Comparison of ENCODE assay signal across 8 cellular contexts in the genomic region with DNA sequence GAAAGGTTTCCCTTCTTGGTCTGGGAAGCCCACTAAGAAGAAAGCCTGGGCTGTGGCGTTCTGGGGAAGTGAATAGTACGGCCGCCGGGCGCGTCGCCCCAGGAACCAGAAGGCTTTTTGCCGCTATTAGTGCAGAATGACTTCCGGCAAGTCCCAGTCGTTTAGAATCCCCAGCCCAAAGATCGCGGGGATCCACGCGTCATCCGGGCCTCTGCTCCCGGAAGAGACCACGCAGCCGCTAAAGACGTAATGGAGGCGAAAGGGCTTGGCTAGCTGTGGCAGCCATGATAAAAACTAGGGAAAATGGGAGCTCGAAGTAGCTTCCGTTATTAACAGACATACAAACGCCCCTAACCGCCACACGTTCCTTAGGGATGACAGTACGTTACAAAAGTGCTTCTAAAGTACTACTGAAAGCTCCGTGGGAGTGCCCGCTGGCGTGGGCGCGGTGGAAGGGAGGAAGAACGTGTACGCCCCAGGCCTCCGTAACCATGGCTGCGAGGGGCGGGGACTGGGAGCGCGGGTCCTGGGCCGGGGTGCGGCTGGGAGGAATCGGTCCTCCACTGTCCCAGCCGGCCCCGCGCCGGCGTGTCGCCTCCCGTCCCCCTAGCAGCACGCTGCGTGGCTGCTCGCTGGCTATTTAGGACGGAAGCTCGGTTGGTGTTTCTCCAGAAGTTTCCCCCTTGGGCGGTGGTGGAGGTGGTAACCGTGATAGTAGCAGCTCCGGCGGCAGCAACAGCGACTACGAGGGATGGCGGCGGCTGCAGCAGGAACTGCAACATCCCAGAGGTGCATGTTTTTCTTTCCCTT. TPM values are rescaled to one million over a fixed set of nuclear protein-coding genes. Genes with fewer than 3 reads are reported as not detected.
DNase-seq lines count a peak whose midpoint lies in the region; ATAC-seq and TF ChIP-seq lines count a peak whose summit lies in the region.

A gene (plus strand): TSS at position 667 of the 810 bp plus-strand sequence. CDS start 85 bp downstream, at position 752.

- TF ChIP-seq CTCF in GM10248 (IDR thresholded peaks at IDR 0.05; ENCODE audit: control extremely low read depth, extremely low read depth, low read depth, missing control alignments), result peak; percentile 47
- TF ChIP-seq CTCF in NB4 (IDR thresholded peaks at IDR 0.05; ENCODE audit: low read depth, low read length), result peak; percentile 55

- H3K9ac ChIP-seq in SK-N-MC (ENCODE audit: insufficient read length), result peak within 1 kb of the TSS; percentile 99

- peak within 1 kb of the TSS; percentile 99 for H3K27ac ChIP-seq in SK-N-MC
- peak within 1 kb of the TSS; percentile 96 for H3K27ac ChIP-seq in temporal lobe (ENCODE audit: low read depth, low read length)

- CTCF ChIA-PET in GM10248 (lab: Yijun Ruan, JAX), result interaction anchor here (0.9 to 6.3 kb wide), 19 partner anchors 8 to 316 kb away, joined by 3 to 55 read pairs (median 5); a partner anchor contains a TSS
- CTCF ChIA-PET in activated naive CD4-positive, alpha-beta T cell treated with anti-CD3 and anti-CD28 coated beads, Interleukin-2, amount 10 ng/mL, durations not matched to agents 7 days and 5 days (lab: Charles Lee), result interaction anchor here (0.8 to 3.2 kb wide), 8 partner anchors 8 to 199 kb away, joined by 3 to 34 read pairs (median 4); no protein-coding TSS in a partner anchor

- H3K9me3 Mint-ChIP-seq in activated naive CD4-positive, alpha-beta T cell treated with anti-CD3 and anti-CD28 coated beads, Interleukin-2, amount 10 ng/mL, durations not matched to agents 7 days and 5 days, result no peaks in the 10 kb centered on the region

- no peak within 1 kb of the TSS for H3K27ac Mint-ChIP-seq in activated naive CD4-positive, alpha-beta T cell treated with anti-CD3 and anti-CD28 coated beads, Interleukin-2, amount 10 ng/mL, durations not matched to agents 7 days and 5 days

- TF ChIP-seq POLR2A in NB4 (IDR thresholded peaks at IDR 0.05; ENCODE audit: extremely low read depth, insufficient read length), result peak; percentile 86

- no peaks in the 10 kb centered on the region for H3K9me3 ChIP-seq in SK-N-MC (ENCODE audit: low read depth, low read length)

- H3K4me1 Mint-ChIP-seq in activated naive CD4-positive, alpha-beta T cell treated with anti-CD3 and anti-CD28 coated beads, Interleukin-2, amount 10 ng/mL, durations not matched to agents 7 days and 5 days, result peaks cover 13% of the 10 kb centered on the region

- peaks cover 24% of the 10 kb centered on the region for H3K36me3 Mint-ChIP-seq in activated naive CD4-positive, alpha-beta T cell treated with anti-CD3 and anti-CD28 coated beads, Interleukin-2, amount 10 ng/mL, durations not matched to agents 7 days and 5 days

- H3K4me3 ChIP-seq in NB4 (ENCODE audit: low read depth, low read length) (peak within 1 kb of the TSS; percentile 95), SK-N-MC (peak within 1 kb of the TSS; percentile 94)

- peaks cover 36% of the 10 kb centered on the region for H3K36me3 ChIP-seq in SK-N-MC (ENCODE audit: insufficient read depth, low read length)

- no peak within 1 kb of the TSS for H3K4me3 Mint-ChIP-seq in activated naive CD4-positive, alpha-beta T cell treated with anti-CD3 and anti-CD28 coated beads, Interleukin-2, amount 10 ng/mL, durations not matched to agents 7 days and 5 days

- DNase-seq in GM10248 (ENCODE audit: extremely low spot score), result peak; percentile 91
- DNase-seq in NB4 (ENCODE audit: low read depth), result peak; percentile 99
- peak; percentile 91 for DNase-seq in SK-N-MC (ENCODE audit: low read depth, low spot score)
- DNase-seq in activated naive CD4-positive, alpha-beta T cell treated with anti-CD3 and anti-CD28 coated beads, Interleukin-2, amount 10 ng/mL, durations not matched to agents 7 days and 5 days, result peak; percentile 97
- DNase-seq in globus pallidus (ENCODE audit: low spot score), result peak; percentile 98
- peak; percentile 65 to 100 (median 97) for DNase-seq in nucleus accumbens (lab: John Stamatoyannopoulos, UW)

- H3K27me3 Mint-ChIP-seq in activated naive CD4-positive, alpha-beta T cell treated with anti-CD3 and anti-CD28 coated beads, Interleukin-2, amount 10 ng/mL, durations not matched to agents 7 days and 5 days, result no peaks in the 10 kb centered on the region

- POLR2A ChIA-PET in GM10248 (lab: Yijun Ruan, JAX), result interaction anchor here (1.0 to 1.9 kb wide), 5 partner anchors 10 to 35 kb away, joined by 3 to 6 read pairs (median 5); no protein-coding TSS in a partner anchor

- peak; percentile 95 for ATAC-seq in HG02571 (IDR thresholded peaks at IDR 0.05; ENCODE audit: unreplicated experiment)

RNA-seq across cellular contexts. Expression of the gene that starts here (rescaled TPM):
- 65.9 TPM for total RNA-seq in temporal lobe

Comparison
In these comparisons a context has a peak if more than half of its experiments do, and no peak if none do; other contexts are left out.
1. Peak in every context shown above with its lines: DNase-seq, ATAC-seq, H3K4me3 ChIP-seq and H3K27ac ChIP-seq.